In genomic region chr10:92695679-92696605, GRCh38 we compare ENCODE assay signal across 10 cellular contexts. TPM values are rescaled to one million over a fixed set of nuclear protein-coding genes. Genes with fewer than 3 reads are reported as not detected.
DNase-seq lines count a peak whose midpoint lies in the region; ATAC-seq and TF ChIP-seq lines count a peak whose summit lies in the region.
"Had no signal": no experiment of that assay in that cellular context is flagged by ENCODE, and none has a peak within 500 bp of the region (broad histone marks: within the 10 kb centered on the region; RNA-seq: fewer than 3 reads in every experiment).

No MANE protein-coding gene starts in this region.

- H3K27ac Mint-ChIP-seq in neural progenitor cell: no peak overlapping the region
- H3K27ac Mint-ChIP-seq: activated CD8-positive, alpha-beta T cell treated with anti-CD3 and anti-CD28 coated beads, Interleukin-2, amount 10 ng/mL, durations not matched to agents 7 days and 5 days had no signal

- H3K4me1 Mint-ChIP-seq in neural progenitor cell: peaks cover 18% of the 10 kb centered on the region

- no peak for ATAC-seq in GM19452 (IDR thresholded peaks at IDR 0.05; ENCODE audit: unreplicated experiment)
- ATAC-seq: activated CD8-positive, alpha-beta T cell treated with anti-CD3 and anti-CD28 coated beads, Interleukin-2, amount 10 ng/mL, durations not matched to agents 7 days and 5 days had no signal

- H3K9ac ChIP-seq in fibroblast of lung (ENCODE audit: insufficient read depth, low read length): peak overlapping the region; percentile 69
- H3K9ac ChIP-seq in neural progenitor cell: no peak overlapping the region

- H3K27ac ChIP-seq in fibroblast of lung (ENCODE audit: insufficient read depth, low read length) (peak overlapping the region; percentile 78), neural progenitor cell (no peak overlapping the region)

- peak overlapping the region; percentile 22 to 51 (median 42) for H3K4me3 ChIP-seq in fibroblast of lung (replicated peaks in 1 of 4; ENCODE audit: control extremely low read depth in 1 of 4, insufficient read depth in 1 of 4, low read depth in 3 of 4, low read length in 4 of 4)
- H3K4me3 ChIP-seq in neural progenitor cell: peak overlapping the region; percentile 40

- peak; percentile 86 for DNase-seq in AG08396 (ENCODE audit: low spot score)
- DNase-seq in M059J (ENCODE audit: low read depth): peak; percentile 79
- DNase-seq in fibroblast of lung (ENCODE audit: low read depth in 2 of 2): peak; percentile 68 to 69
- peak; percentile 65 for DNase-seq in neural progenitor cell (ENCODE audit: low spot score)
- DNase-seq in activated gamma-delta T cell (lab: John Stamatoyannopoulos, UW): no peak
- no peak for DNase-seq in mesenteric fat pad (ENCODE audit: low spot score)
- no peak for DNase-seq in activated gamma-delta T cell treated with Interleukin-2 at 50 U/mL for 16 hours
- DNase-seq: activated CD8-positive, alpha-beta T cell treated with anti-CD3 and anti-CD28 coated beads, Interleukin-2, amount 10 ng/mL, durations not matched to agents 7 days and 5 days; cortex of kidney had no signal

- H3K27me3 Mint-ChIP-seq in neural progenitor cell (ENCODE audit: insufficient read depth, low read depth): peaks cover 80% of the 10 kb centered on the region

- peaks cover 4% of the 10 kb centered on the region for H3K79me2 ChIP-seq in fibroblast of lung (ENCODE audit: control insufficient read depth, insufficient read depth, low read length)
- no peaks in the 10 kb centered on the region for H3K79me2 ChIP-seq in neural progenitor cell (ENCODE audit: low read depth)

- no peaks in the 10 kb centered on the region for H4K20me1 ChIP-seq in fibroblast of lung (ENCODE audit: control insufficient read depth, extremely low read depth, insufficient read depth, low read length)
- peaks cover 48% of the 10 kb centered on the region for H4K20me1 ChIP-seq in neural progenitor cell (ENCODE audit: low read depth)

- peak overlapping the region; percentile 74 for H2AFZ ChIP-seq in fibroblast of lung (ENCODE audit: low read length)
- H2AFZ ChIP-seq in neural progenitor cell (replicated peaks): no peak overlapping the region

- H3K4me1 ChIP-seq in fibroblast of lung (ENCODE audit: control insufficient read depth, extremely low read depth, insufficient read depth, low read length) (peaks cover 3% of the 10 kb centered on the region), neural progenitor cell (peaks cover 8% of the 10 kb centered on the region)

- no peaks in the 10 kb centered on the region for H3K36me3 ChIP-seq in fibroblast of lung (ENCODE audit: control insufficient read depth, insufficient read depth, low read length)
- no peaks in the 10 kb centered on the region for H3K36me3 ChIP-seq in neural progenitor cell

- H3F3A ChIP-seq in neural progenitor cell (ENCODE audit: low read depth): peaks cover 25% of the 10 kb centered on the region

- H3K9me3 ChIP-seq in fibroblast of lung (ENCODE audit: control insufficient read depth, insufficient read depth, low read depth, low read length) (no peaks in the 10 kb centered on the region), neural progenitor cell (ENCODE audit: low read depth) (no peaks in the 10 kb centered on the region)

- H3K4me2 ChIP-seq in fibroblast of lung (ENCODE audit: extremely low read depth, insufficient read depth, low read length) (peak overlapping the region; percentile 77), neural progenitor cell (peak overlapping the region; percentile 74)

- peak overlapping the region; percentile 60 for H3K4me3 Mint-ChIP-seq in neural progenitor cell
- H3K4me3 Mint-ChIP-seq: activated CD8-positive, alpha-beta T cell treated with anti-CD3 and anti-CD28 coated beads, Interleukin-2, amount 10 ng/mL, durations not matched to agents 7 days and 5 days had no signal

- TF ChIP-seq CTCF in fibroblast of lung (conservative IDR thresholded peaks at IDR 0.05 in 1 of 2, IDR thresholded peaks at IDR 0.05 in 1 of 2; ENCODE audit: low read depth in 1 of 2, low read length in 2 of 2) (no peak), neural progenitor cell (IDR thresholded peaks at IDR 0.05) (no peak)

- no peaks in the 10 kb centered on the region for H3K36me3 Mint-ChIP-seq in neural progenitor cell

- H3K9me3 Mint-ChIP-seq in neural progenitor cell: no peaks in the 10 kb centered on the region

- H3K27me3 ChIP-seq in fibroblast of lung (ENCODE audit: control insufficient read depth, insufficient read depth, low read length) (no peaks in the 10 kb centered on the region), neural progenitor cell (peaks cover 100% of the 10 kb centered on the region)

RNA-seq across cellular contexts. Expression of gene HHEX, which starts 6.2 kb away (rescaled TPM):
- 0.05 TPM in 1 of 2 replicates, not detected in the other for total RNA-seq in M059J (2014; rRNA removed; shearing (Covaris generic))
- total RNA-seq in fibroblast of lung: 3.1 and 3.5 TPM in 2 replicates
- polyA plus RNA-seq in fibroblast of lung: 2.9 and 13.2 TPM in 2 replicates
- 2.9 and 14.3 TPM in 2 replicates for polyA plus RNA-seq in fibroblast of lung (2012)
- polyA minus RNA-seq in fibroblast of lung (ENCODE audit: low replicate concordance): 4.2 and 4.4 TPM in 2 replicates
- total RNA-seq in neural progenitor cell (ENCODE audit: low replicate concordance): not detected in 2 replicates
- total RNA-seq in mesenteric fat pad: 6.8 TPM

Comparison
In these comparisons a context has a peak if more than half of its experiments do, and no peak if none do; other contexts are left out.
1. DNase-seq: peak in AG08396 (single experiment), M059J (single experiment), fibroblast of lung (2 of 2) and neural progenitor cell (single experiment); none in activated gamma-delta T cell (single experiment), mesenteric fat pad (single experiment) and activated gamma-delta T cell treated with Interleukin-2 at 50 U/mL for 16 hours (single experiment).